Comparison of ENCODE assay signal across 32 cellular contexts in the genomic region with DNA sequence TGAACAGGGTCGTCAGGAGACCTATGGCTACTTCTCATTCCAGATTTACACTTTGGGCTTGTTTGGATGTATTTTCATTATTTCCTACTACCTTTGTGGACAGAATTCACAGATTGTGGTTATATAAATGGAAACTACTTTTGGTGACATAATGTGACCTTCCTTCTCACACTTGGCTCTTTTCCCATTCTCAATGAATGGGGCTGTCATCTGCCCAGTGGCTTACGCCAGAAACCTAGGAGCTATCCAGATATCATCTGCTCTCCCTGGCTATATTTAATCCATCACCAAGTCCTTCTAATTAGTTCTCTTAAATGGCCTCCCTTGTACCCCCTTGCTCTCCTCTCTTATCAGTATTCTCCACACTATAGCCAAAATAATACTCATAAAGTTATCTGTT.
"Had no signal": no experiment of that assay in that cellular context is flagged by ENCODE, and none has a peak within 500 bp of the region (broad histone marks: within the 10 kb centered on the region; RNA-seq: fewer than 3 reads in every experiment).

No MANE protein-coding gene starts in this region.

- DNase-seq: naive B cell; naive thymus-derived CD8-positive, alpha-beta T cell; nephron progenitor cell; nucleus accumbens; ovary; psoas muscle; right cardiac atrium; right lobe of liver; spleen; stimulated activated CD4-positive, alpha-beta T cell treated with anti-CD3 and anti-CD28 coated beads, Interleukin-12 subunit alpha, Interleukin-12 subunit beta, amount 100 ng/mL, for 4 hours; stimulated activated CD4-positive, alpha-beta T cell treated with anti-CD3 and anti-CD28 coated beads, Interleukin-1b, Interleukin-23, amount 100 ng/mL, for 48 hours; stimulated activated CD4-positive, alpha-beta T cell treated with anti-CD3 and anti-CD28 coated beads, Interleukin-4, amount 100 ng/mL, for 1 hour; stimulated activated CD4-positive, alpha-beta T cell treated with anti-CD3 and anti-CD28 coated beads, Interleukin-4, amount 100 ng/mL, for 4 hours; stimulated activated CD8-positive, alpha-beta memory T cell treated with anti-CD3 and anti-CD28 coated beads, Interleukin-4, amount 100 ng/mL, for 48 hours; stimulated activated naive CD4-positive, alpha-beta T cell; stimulated activated naive CD8-positive, alpha-beta T cell treated with anti-CD3 and anti-CD28 coated beads, Interleukin-15, amount 100 ng/mL, for 72 hours; stimulated activated naive CD8-positive, alpha-beta T cell treated with anti-CD3 and anti-CD28 coated beads, Interleukin-15, Interleukin-2, amounts not matched to agents 100 U/mL and 50 U/mL, for 24 hours; substantia nigra; testis; tibial artery; transverse colon; upper lobe of right lung; uterus had no signal

- H3K4me1 Mint-ChIP-seq: naive B cell; naive thymus-derived CD8-positive, alpha-beta T cell; nephron progenitor cell; neural crest cell; stimulated activated memory B cell treated with anti-CD40 and anti-IgM and Interleukin-4, amounts not matched to agents 10 μg/mL and 1 μg/mL and 100 μg/mL, for 72 hours; stimulated activated naive CD8-positive, alpha-beta T cell treated with anti-CD3 and anti-CD28 coated beads, Interleukin-15, amount 100 ng/mL, for 72 hours had no signal

- H3K4me1 ChIP-seq: parathyroid adenoma, psoas muscle, right lobe of liver, spleen, suprapubic skin, testis, tibial artery, transverse colon, upper lobe of right lung, uterus had no signal

- H3K27ac Mint-ChIP-seq: naive thymus-derived CD8-positive, alpha-beta T cell; natural killer cell treated with Interleukin-12 subunit alpha and Interleukin-12 subunit beta and Interleukin-15 and Interleukin-18, amount 100 ng/mL, for 72 hours; nephron progenitor cell; stimulated activated memory B cell treated with anti-CD40 and anti-IgM and Interleukin-4, amounts not matched to agents 10 μg/mL and 1 μg/mL and 100 μg/mL, for 72 hours; stimulated activated naive CD8-positive, alpha-beta T cell treated with anti-CD3 and anti-CD28 coated beads, Interleukin-15, amount 100 ng/mL, for 72 hours; type B pancreatic cell had no signal

- H3K27me3 Mint-ChIP-seq: naive B cell; naive thymus-derived CD8-positive, alpha-beta T cell; natural killer cell treated with Interleukin-12 subunit alpha and Interleukin-12 subunit beta and Interleukin-15 and Interleukin-18, amount 100 ng/mL, for 72 hours; stimulated activated memory B cell treated with anti-CD40 and anti-IgM and Interleukin-4, amounts not matched to agents 10 μg/mL and 1 μg/mL and 100 μg/mL, for 72 hours; stimulated activated naive CD8-positive, alpha-beta T cell treated with anti-CD3 and anti-CD28 coated beads, Interleukin-15, amount 100 ng/mL, for 72 hours; type B pancreatic cell had no signal

- H3K9me3 ChIP-seq: ovary, suprapubic skin, testis, transverse colon, upper lobe of right lung, uterus had no signal

- H3K4me3 ChIP-seq: ovary, psoas muscle, right lobe of liver, skin epidermis, smooth muscle cell, spleen, suprapubic skin, testis, tibial artery, transverse colon, upper lobe of right lung, uterus had no signal

- H3K36me3 Mint-ChIP-seq: naive B cell; stimulated activated memory B cell treated with anti-CD40 and anti-IgM and Interleukin-4, amounts not matched to agents 10 μg/mL and 1 μg/mL and 100 μg/mL, for 72 hours; type B pancreatic cell had no signal

- H3K4me3 Mint-ChIP-seq: naive B cell; naive thymus-derived CD8-positive, alpha-beta T cell; natural killer cell treated with Interleukin-12 subunit alpha and Interleukin-12 subunit beta and Interleukin-15 and Interleukin-18, amount 100 ng/mL, for 72 hours; nephron progenitor cell; neural crest cell; stimulated activated memory B cell treated with anti-CD40 and anti-IgM and Interleukin-4, amounts not matched to agents 10 μg/mL and 1 μg/mL and 100 μg/mL, for 72 hours; stimulated activated naive CD8-positive, alpha-beta T cell treated with anti-CD3 and anti-CD28 coated beads, Interleukin-15, amount 100 ng/mL, for 72 hours; type B pancreatic cell had no signal

- ATAC-seq: naive thymus-derived CD8-positive, alpha-beta T cell; natural killer cell treated with Interleukin-12 subunit alpha and Interleukin-12 subunit beta and Interleukin-15 and Interleukin-18, amount 100 ng/mL, for 72 hours; psoas muscle; right cardiac atrium; stimulated activated memory B cell treated with anti-CD40 and anti-IgM and Interleukin-4, amounts not matched to agents 10 μg/mL and 1 μg/mL and 100 μg/mL, for 72 hours; stimulated activated naive CD8-positive, alpha-beta T cell treated with anti-CD3 and anti-CD28 coated beads, Interleukin-15, amount 100 ng/mL, for 72 hours; stimulated activated naive CD8-positive, alpha-beta T cell treated with anti-CD3 and anti-CD28 coated beads, Interleukin-15, Interleukin-2, amounts not matched to agents 100 U/mL and 50 U/mL, for 24 hours; upper lobe of right lung had no signal

- H2AFZ ChIP-seq: parathyroid adenoma had no signal

- H3K36me3 ChIP-seq: neutrophil, ovary, right lobe of liver, spleen, suprapubic skin, tibial artery, transverse colon, upper lobe of right lung, uterus had no signal

- H3K27ac ChIP-seq: neutrophil, ovary, parathyroid adenoma, psoas muscle, right lobe of liver, skin epidermis, spleen, suprapubic skin, testis, tibial artery, transverse colon, upper lobe of right lung, uterus had no signal

- H3K27me3 ChIP-seq: neutrophil, ovary, right lobe of liver, spleen, suprapubic skin, testis, tibial artery, transverse colon, upper lobe of right lung, uterus had no signal

- H3K4me2 ChIP-seq: smooth muscle cell had no signal

- H3K79me2 ChIP-seq: parathyroid adenoma had no signal

- H3K9me3 Mint-ChIP-seq: type B pancreatic cell had no signal
